In genomic region chr11:86551286-86551685, GRCh38 we compare ENCODE assay signal across 8 cellular contexts.
DNase-seq lines count a peak whose midpoint lies in the region; ATAC-seq, FAIRE-seq and TF ChIP-seq lines count a peak whose summit lies in the region.

No MANE protein-coding gene starts in this region.

- peak overlapping the region; percentile 39 for H3K27ac ChIP-seq in epithelial cell of prostate
- peak overlapping the region in 2 of 4 donors; percentile 28 to 41 for H3K27ac ChIP-seq in pancreas
- no peak overlapping the region for H3K27ac ChIP-seq in neural progenitor cell
- peak overlapping the region in 1 of 2 donors; percentile 81 for H3K27ac ChIP-seq in coronary artery

- no peaks in the 10 kb centered on the region for H4K20me1 ChIP-seq in neural progenitor cell (ENCODE audit: low read depth)

- no peak overlapping the region for H3K4me3 Mint-ChIP-seq in neural progenitor cell

- no peaks in the 10 kb centered on the region for H3K36me3 ChIP-seq in pancreas
- no peaks in the 10 kb centered on the region for H3K36me3 ChIP-seq in neural progenitor cell

- intact Hi-C loops in pancreas (cut with DNase I) = no loop called here

- H3K27ac Mint-ChIP-seq in neural progenitor cell = no peak overlapping the region

- H3K27me3 ChIP-seq in pancreas = no peaks in the 10 kb centered on the region
- H3K27me3 ChIP-seq in neural progenitor cell = no peaks in the 10 kb centered on the region

- no peaks in the 10 kb centered on the region for H3K9me3 Mint-ChIP-seq in neural progenitor cell

- FAIRE-seq in pancreas (lab: Jason Lieb, UNC) = no peak

- H3K4me1 ChIP-seq in pancreas (peaks cover 0 to 13% (median 5%) of the 10 kb centered on the region in 3 donors), neural progenitor cell (no peaks in the 10 kb centered on the region)

- H3K9me3 ChIP-seq in pancreas (no peaks in the 10 kb centered on the region), neural progenitor cell (ENCODE audit: low read depth) (no peaks in the 10 kb centered on the region)

- H3K4me3 ChIP-seq in LNCaP clone FGC (ENCODE audit: low read depth, low read length) (no peak overlapping the region), pancreas (no peak overlapping the region), neural progenitor cell (no peak overlapping the region), coronary artery (no peak overlapping the region)

- H3K79me2 ChIP-seq in neural progenitor cell (ENCODE audit: low read depth) = no peaks in the 10 kb centered on the region

- H3K27me3 Mint-ChIP-seq in neural progenitor cell (ENCODE audit: insufficient read depth, low read depth) = no peaks in the 10 kb centered on the region

- peak; percentile 72 for DNase-seq in GM04504 (ENCODE audit: low read depth)
- DNase-seq in LNCaP clone FGC (ENCODE audit: low read depth) = peak; percentile 44
- DNase-seq in epithelial cell of prostate (ENCODE audit: low read depth, low spot score) = peak; percentile 59
- peak in 2 of 6 donors; percentile 18 to 38 for DNase-seq in pancreas
- no peak for DNase-seq in neural progenitor cell (ENCODE audit: low spot score)
- no peak for DNase-seq in coronary artery (ENCODE audit: low spot score)

- H3K4me1 Mint-ChIP-seq in neural progenitor cell = no peaks in the 10 kb centered on the region

- H2AFZ ChIP-seq in neural progenitor cell (replicated peaks) = no peak overlapping the region

- ATAC-seq in pancreas = peak; percentile 71 to 79 (median 76)
- ATAC-seq in HG03457 (IDR thresholded peaks at IDR 0.05; ENCODE audit: unreplicated experiment) = no peak
- no peak for ATAC-seq in GM21515 (IDR thresholded peaks at IDR 0.05; ENCODE audit: unreplicated experiment)

- TF ChIP-seq CTCF in LNCaP clone FGC (IDR thresholded peaks at IDR 0.05; ENCODE audit: control insufficient read depth, extremely low read depth, insufficient read depth) = no peak
- TF ChIP-seq CTCF in pancreas (IDR thresholded peaks at IDR 0.05) = no peak
- TF ChIP-seq CTCF in neural progenitor cell (IDR thresholded peaks at IDR 0.05) = no peak
- no peak for TF ChIP-seq CTCF in coronary artery (IDR thresholded peaks at IDR 0.05)

- no peak overlapping the region for H3K4me2 ChIP-seq in neural progenitor cell

- no peaks in the 10 kb centered on the region for H3K36me3 Mint-ChIP-seq in neural progenitor cell

- no peaks in the 10 kb centered on the region for H3F3A ChIP-seq in neural progenitor cell (ENCODE audit: low read depth)

- WGBS in pancreas, 2 donors = 18 to 23% methylated on average over 1 of the region's 1 CpG

- no peak overlapping the region for H3K9ac ChIP-seq in neural progenitor cell

Comparison
In these comparisons a context has a peak if more than half of its experiments do, and no peak if none do; other contexts are left out.
1. DNase-seq: peak in GM04504 (single experiment), LNCaP clone FGC (single experiment) and epithelial cell of prostate (single experiment); none in neural progenitor cell (single experiment) and coronary artery (single experiment).
2. ATAC-seq: peak in pancreas (4 of 4); none in HG03457 (single experiment) and GM21515 (single experiment).